ENCODE assay signal across 9 cellular contexts in the genomic region with DNA sequence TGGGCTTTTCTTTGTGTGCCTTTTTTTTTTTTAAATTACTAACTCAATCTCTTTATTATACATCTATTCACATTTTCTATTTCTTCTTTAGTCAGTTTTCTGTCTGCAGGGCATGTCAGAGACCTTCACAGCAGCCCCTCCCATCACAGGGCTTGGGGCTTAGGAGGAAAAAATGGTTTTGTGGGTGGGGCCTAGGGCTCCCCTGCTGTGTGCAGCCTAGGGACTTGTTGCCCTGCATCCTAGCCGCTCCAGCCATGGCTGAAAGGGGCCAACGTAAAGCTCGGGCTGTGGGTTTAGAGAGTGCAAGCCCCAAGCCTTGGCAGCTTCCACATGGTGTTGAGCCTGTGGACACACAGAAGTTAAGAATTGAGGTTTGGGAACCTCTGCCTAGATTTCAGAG.
"Had no signal": no experiment of that assay in that cellular context is flagged by ENCODE, and none has a peak within 500 bp of the region (broad histone marks: within the 10 kb centered on the region; RNA-seq: fewer than 3 reads in every experiment).

No MANE protein-coding gene starts in this region.

- H3K36me3 ChIP-seq: HAP-1 had no signal

- FAIRE-seq: HTR-8/SVneo had no signal

- H3K27ac ChIP-seq: KMS-11 had no signal

- H3K4me3 Mint-ChIP-seq: HFFc6 had no signal

- H3K9ac ChIP-seq: KMS-11 had no signal

- H3K4me2 ChIP-seq: KMS-11 had no signal

- ATAC-seq: HCT116 had no signal

- H3K4me3 ChIP-seq: HAP-1 had no signal

- H3K27ac Mint-ChIP-seq: HFFc6 had no signal

- DNase-seq: GOT3, H7, HFFc6, IMR-90, KBM-7 had no signal

- H3K4me1 ChIP-seq: HAP-1 had no signal
